Comparison of ENCODE assay signal across 20 cellular contexts in the genomic region with DNA sequence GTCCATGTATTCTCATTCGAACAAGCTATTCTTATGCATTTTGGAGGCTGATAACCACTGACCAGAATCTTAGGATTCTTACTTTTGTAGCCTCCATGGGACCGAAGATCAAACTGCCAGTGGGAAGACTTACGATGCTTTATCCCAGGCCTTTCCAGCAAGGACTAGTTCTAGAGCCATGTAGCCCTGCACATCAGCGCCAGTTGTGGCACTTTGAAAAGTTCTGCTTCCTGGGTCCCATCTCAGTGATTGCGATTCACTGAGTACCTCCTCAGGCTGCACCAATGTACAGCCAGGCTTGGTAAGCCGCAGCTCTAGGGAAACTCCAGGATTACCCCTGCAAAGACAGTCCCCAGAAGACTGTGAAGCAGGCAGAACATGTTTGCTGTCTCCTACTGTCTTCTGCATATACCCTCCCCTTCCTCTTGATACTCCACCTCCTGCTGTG. TPM values are rescaled to one million over a fixed set of nuclear protein-coding genes. Genes with fewer than 3 reads are reported as not detected.
DNase-seq lines count a peak whose midpoint lies in the region; ATAC-seq, FAIRE-seq and TF ChIP-seq lines count a peak whose summit lies in the region.
"Had no signal": no experiment of that assay in that cellular context is flagged by ENCODE, and none has a peak within 500 bp of the region (broad histone marks: within the 10 kb centered on the region; RNA-seq: fewer than 3 reads in every experiment).

No MANE protein-coding gene starts in this region.

- TF ChIP-seq CTCF in GM23338 (conservative IDR thresholded peaks at IDR 0.05; ENCODE audit: low read depth in 2 of 2) (no peak), OCI-LY3 (IDR thresholded peaks at IDR 0.05; ENCODE audit: low read depth, low read length) (no peak), lower leg skin (IDR thresholded peaks at IDR 0.05) (no peak)

- H3K27me3 Mint-ChIP-seq in GM23338 (ENCODE audit: insufficient read depth, low read depth, poor library complexity): peaks cover 3% of the 10 kb centered on the region

- H3K4me1 Mint-ChIP-seq in GM23338: peaks cover 21% of the 10 kb centered on the region

- no peak overlapping the region for H2AK5ac ChIP-seq in mesendoderm (ENCODE audit: low read length)

- no peak overlapping the region for H2BK120ac ChIP-seq in mesendoderm (ENCODE audit: low read depth, low read length)

- FAIRE-seq in GM19239 (lab: Jason Lieb, UNC): no peak
- FAIRE-seq: kidney had no signal

- H3K4me3 Mint-ChIP-seq in GM23338: no peak overlapping the region

- no CpG with 5 or more reads among the region's 6 CpGs for WGBS in mesendoderm (ENCODE audit: extremely low coverage, insufficient coverage, low lambda C conversion rate)
- 78 to 84% methylated on average over 6 of the region's 6 CpGs for whole genome bisulfite sequencing in lower leg skin, 2 donors

- H3K27ac ChIP-seq in GM23338 (ENCODE audit: low read depth) (peak overlapping the region; percentile 85; the same call in 1 of the 2 replicates), OCI-LY3 (ENCODE audit: low read length) (no peak overlapping the region), caudate nucleus (ENCODE audit: low read depth, low read length) (peak overlapping the region; percentile 83), mesendoderm (ENCODE audit: low read depth, low read length) (no peak overlapping the region)
- H3K27ac ChIP-seq: BLaER1, coronary artery, thoracic aorta had no signal

- H3K4me3 ChIP-seq in GM23338 (0 out of 2 replicates have a peak overlapping the region, but pooled peaks have one; percentile 19), OCI-LY3 (ENCODE audit: low read length) (no peak overlapping the region), mesendoderm (ENCODE audit: low read length) (no peak overlapping the region), lower leg skin (ENCODE audit: low read depth, poor library complexity, severe bottlenecking) (no peak overlapping the region)
- H3K4me3 ChIP-seq: BLaER1, mucosa of descending colon, PC-9, sigmoid colon, thoracic aorta had no signal

- no peaks in the 10 kb centered on the region for H4K20me1 ChIP-seq in GM23338 (replicated peaks; ENCODE audit: insufficient read depth)
- no peaks in the 10 kb centered on the region for H4K20me1 ChIP-seq in OCI-LY3 (ENCODE audit: insufficient read depth, low read length)
- H4K20me1 ChIP-seq: BLaER1 had no signal

- H2BK15ac ChIP-seq in mesendoderm (replicated peaks; ENCODE audit: low read depth): no peak overlapping the region

- DNase-seq in GM23338 (ENCODE audit: low spot score) (peak; percentile 59), caudate nucleus (lab: John Stamatoyannopoulos, UW) (peak in 2 of 61 donors; percentile 15 to 28), mesendoderm (peak; percentile 59), cerebellum (ENCODE audit: low spot score) (no peak), lower leg skin (ENCODE audit: low spot score in 2 of 2) (no peak), GM19239 (ENCODE audit: insufficient read length, low spot score) (no peak), GM19238 (ENCODE audit: insufficient read length, low spot score) (no peak)
- DNase-seq: activated CD4-positive, CD25-positive, alpha-beta regulatory T cell; Karpas-422; kidney; mucosa of descending colon; NCI-H526; sigmoid colon; stimulated activated CD4-positive, alpha-beta T cell treated with anti-CD3 and anti-CD28 coated beads, Interleukin-2, amount 100 ng/mL, for 48 hours had no signal

- intact Hi-C loops in lower leg skin (cut with DNase I; ENCODE audit: low total_unique reads): no loop called here

- H3K9me3 ChIP-seq in OCI-LY3 (ENCODE audit: insufficient read depth, low read length): no peaks in the 10 kb centered on the region
- H3K9me3 ChIP-seq: BLaER1, mucosa of descending colon, sigmoid colon, thoracic aorta had no signal

- no peak for TF ChIP-seq POLR2A in lower leg skin (IDR thresholded peaks at IDR 0.05)

- no peaks in the 10 kb centered on the region for H3K79me2 ChIP-seq in GM23338 (replicated peaks; ENCODE audit: insufficient read depth)
- no peaks in the 10 kb centered on the region for H3K79me2 ChIP-seq in OCI-LY3 (ENCODE audit: low read length)
- no peaks in the 10 kb centered on the region for H3K79me2 ChIP-seq in mesendoderm (ENCODE audit: control insufficient read depth, insufficient read depth, low read length)

- no peak overlapping the region for H4K8ac ChIP-seq in mesendoderm (ENCODE audit: low read depth, low read length)

- H3K79me1 ChIP-seq in mesendoderm (ENCODE audit: low read length): no peaks in the 10 kb centered on the region

- ATAC-seq in GM23338: peak; percentile 77

- peak overlapping the region; percentile 67 for H3K4me2 ChIP-seq in GM23338
- peak overlapping the region; percentile 28; the same call in 1 of the 2 replicates for H3K4me2 ChIP-seq in OCI-LY3 (ENCODE audit: low read length)
- no peak overlapping the region for H3K4me2 ChIP-seq in mesendoderm (ENCODE audit: low read length)
- H3K4me2 ChIP-seq: BLaER1 had no signal

- no peaks in the 10 kb centered on the region for H3F3A ChIP-seq in GM23338 (replicated peaks; ENCODE audit: low read depth)

- no peak overlapping the region for H3K4ac ChIP-seq in mesendoderm (ENCODE audit: low read depth, low read length)

- H3K9me2 ChIP-seq in GM23338 (ENCODE audit: insufficient read depth): no peaks in the 10 kb centered on the region

- peak overlapping the region; percentile 91; the same call in 1 of the 2 replicates for H3K27ac Mint-ChIP-seq in GM23338
- H3K27ac Mint-ChIP-seq: activated T-helper 2 cell treated with anti-CD3 and anti-CD28 coated beads, Interferon-gamma antibody, Interleukin-2, Interleukin-4, amounts not matched to agents 10 μg/mL and 5 μg/mL and 100 μg/mL, durations not matched to agents 14 hours and 24 hours and 36 hours had no signal

- no peak overlapping the region for H3K56ac ChIP-seq in mesendoderm (ENCODE audit: low read length)

- no peaks in the 10 kb centered on the region; the same call in 2 of the 3 replicates for H3K9me3 Mint-ChIP-seq in GM23338
- H3K9me3 Mint-ChIP-seq: activated T-helper 2 cell treated with anti-CD3 and anti-CD28 coated beads, Interferon-gamma antibody, Interleukin-2, Interleukin-4, amounts not matched to agents 10 μg/mL and 5 μg/mL and 100 μg/mL, durations not matched to agents 14 hours and 24 hours and 36 hours had no signal

- H3K18ac ChIP-seq in mesendoderm (ENCODE audit: low read length): no peak overlapping the region

- no peak overlapping the region for H2AFZ ChIP-seq in GM23338
- no peak overlapping the region for H2AFZ ChIP-seq in OCI-LY3 (ENCODE audit: low read depth, low read length)

- no peak overlapping the region for H3K23ac ChIP-seq in mesendoderm (ENCODE audit: low read length)

- H3K9ac ChIP-seq in OCI-LY3 (ENCODE audit: low read length) (no peak overlapping the region), mesendoderm (ENCODE audit: low read length) (no peak overlapping the region)
- H3K9ac ChIP-seq: BLaER1 had no signal

- H2BK5ac ChIP-seq in mesendoderm (ENCODE audit: low read length): no peak overlapping the region

- H3K36me3 ChIP-seq in GM23338 (ENCODE audit: insufficient read depth): no peaks in the 10 kb centered on the region
- H3K36me3 ChIP-seq in OCI-LY3 (replicated peaks; ENCODE audit: low read depth, low read length): no peaks in the 10 kb centered on the region
- H3K36me3 ChIP-seq in mesendoderm (ENCODE audit: control insufficient read depth, insufficient read depth, low read length): no peaks in the 10 kb centered on the region
- H3K36me3 ChIP-seq: BLaER1, sigmoid colon, thoracic aorta had no signal

- no peak overlapping the region for H4K5ac ChIP-seq in mesendoderm (ENCODE audit: low read length)

- 0 out of 3 replicates have a peak, but pooled peaks cover 5% of the 10 kb centered on the region for H3K36me3 Mint-ChIP-seq in GM23338 (ENCODE audit: low read depth)

- H3K4me1 ChIP-seq in GM23338 (ENCODE audit: insufficient read depth) (peaks cover 15% of the 10 kb centered on the region), OCI-LY3 (ENCODE audit: low read length) (peaks cover 27% of the 10 kb centered on the region), mesendoderm (ENCODE audit: control insufficient read depth, low read depth, low read length) (peaks cover 2% of the 10 kb centered on the region)
- H3K4me1 ChIP-seq: BLaER1 had no signal

- no peaks in the 10 kb centered on the region for H3K27me3 ChIP-seq in GM23338 (ENCODE audit: insufficient read depth)
- H3K27me3 ChIP-seq in OCI-LY3 (ENCODE audit: low read depth, low read length): 0 out of 2 replicates have a peak, but pooled peaks cover 5% of the 10 kb centered on the region
- no peaks in the 10 kb centered on the region for H3K27me3 ChIP-seq in mesendoderm (ENCODE audit: insufficient read depth, low read length, poor library complexity)
- H3K27me3 ChIP-seq: BLaER1, sigmoid colon had no signal

RNA-seq across cellular contexts. Expression of a gene that starts 18.9 kb away (rescaled TPM):
- 0.66 and 2.1 TPM in 2 replicates for total RNA-seq in GM23338 (2014; rRNA removed; shearing (Covaris generic))
- 0.54 and 0.81 TPM in 2 replicates for polyA plus RNA-seq in GM23338 (2016; fragmentation: Nextera tagmentation; extraction: Ambion mirVana)
- 0.14 TPM for polyA plus RNA-seq in mesendoderm (2013, experiment 1 of 2)
- 0.18 TPM for polyA plus RNA-seq in mesendoderm (2013, experiment 2 of 2)
- total RNA-seq in cerebellum (19.7 TPM), lower leg skin (under 1 TPM; 0.11 to 0.52 (median 0.30) TPM)

Comparison
In these comparisons a context has a peak if more than half of its experiments do, and no peak if none do; other contexts are left out.
1. DNase-seq: peak in GM23338 (single experiment) and mesendoderm (single experiment); none in cerebellum (single experiment), lower leg skin (0 of 2), GM19239 (single experiment) and GM19238 (single experiment).
2. H3K27ac ChIP-seq: peak in GM23338 (single experiment) and caudate nucleus (single experiment); none in OCI-LY3 (single experiment) and mesendoderm (single experiment).